1 cellular context compared by ENCODE assay signal in genomic region chr12:119804011-119804641, GRCh38.
TF ChIP-seq lines count a peak whose summit lies in the region.

No MANE protein-coding gene starts in this region.

TF ChIP-seq in H1, 55 proteins besides CTCF, POLR2A, EP300 and RAD21:
- TF ChIP-seq E2F6 (IDR thresholded peaks at IDR 0.05) (no peak; the same call in 1 of the 2 replicates), BRCA1 (IDR thresholded peaks at IDR 0.05; ENCODE audit: low read depth, low read length) (no peak), NANOG (IDR thresholded peaks at IDR 0.05; ENCODE audit: insufficient read depth, low read depth, low read length, poor library complexity, severe bottlenecking) (no peak), CHD7 (IDR thresholded peaks at IDR 0.05; ENCODE audit: insufficient replicate concordance, low read length) (no peak), CTBP2 (IDR thresholded peaks at IDR 0.05; ENCODE audit: borderline replicate concordance, insufficient read depth, insufficient read length, low read length) (peak; percentile 29), FOSL1 (IDR thresholded peaks at IDR 0.05; ENCODE audit: insufficient read depth, low read depth, low read length) (no peak), CHD2 (IDR thresholded peaks at IDR 0.05; ENCODE audit: low read length) (0 out of 2 replicates have a peak, but pooled peaks have one; percentile 9), ATF2 (IDR thresholded peaks at IDR 0.05; ENCODE audit: low read length) (no peak), CBX5 (IDR thresholded peaks at IDR 0.05; ENCODE audit: low read depth, low read length) (no peak), KDM1A (IDR thresholded peaks at IDR 0.05; ENCODE audit: borderline replicate concordance, low read length) (no peak), CEBPB (IDR thresholded peaks at IDR 0.05; ENCODE audit: low read depth, low read length) (no peak), SUZ12 (IDR thresholded peaks at IDR 0.05; ENCODE audit: low read length) (no peak), JUN (IDR thresholded peaks at IDR 0.05; ENCODE audit: low read depth, low read length) (peak; percentile 64; the same call in 1 of the 2 replicates), SAP30 (IDR thresholded peaks at IDR 0.05; ENCODE audit: insufficient read depth, insufficient replicate concordance, low read length) (no peak), RFX5 (IDR thresholded peaks at IDR 0.05; ENCODE audit: borderline replicate concordance, low read depth, low read length) (no peak), ATF3 (IDR thresholded peaks at IDR 0.05; ENCODE audit: insufficient read depth, low read depth, low read length) (0 out of 2 replicates have a peak, but pooled peaks have one; percentile 4), KDM4A (IDR thresholded peaks at IDR 0.05; ENCODE audit: low read depth, low read length, severe bottlenecking) (no peak), TCF12 (IDR thresholded peaks at IDR 0.05; ENCODE audit: low read depth, low read length) (0 out of 2 replicates have a peak, but pooled peaks have one; percentile 38), PHF8 (conservative IDR thresholded peaks at IDR 0.05; ENCODE audit: low read depth, low read length) (no peak), SRF (IDR thresholded peaks at IDR 0.05; ENCODE audit: low read depth, low read length) (no peak), EZH2 (IDR thresholded peaks at IDR 0.05; ENCODE audit: low read depth, low read length, severe bottlenecking) (no peak), CBX8 (IDR thresholded peaks at IDR 0.05; ENCODE audit: borderline replicate concordance, low read depth, low read length) (no peak), TAF7 (optimal IDR thresholded peaks at IDR 0.05; ENCODE audit: borderline replicate concordance, low read depth, low read length) (no peak), POU5F1 (IDR thresholded peaks at IDR 0.05; ENCODE audit: low read depth, low read length) (no peak), CREB1 (IDR thresholded peaks at IDR 0.05) (peak; percentile 66; the same call in 1 of the 2 replicates), SIN3A (conservative IDR thresholded peaks at IDR 0.05 in 1 of 2, IDR thresholded peaks at IDR 0.05 in 1 of 2; ENCODE audit: low read depth in 1 of 2, low read length in 2 of 2) (peak; percentile 93 to 95; a peak in 3 of 4 replicates), ASH2L (IDR thresholded peaks at IDR 0.05; ENCODE audit: low read length) (no peak), TEAD4 (IDR thresholded peaks at IDR 0.05; ENCODE audit: low read depth, low read length) (no peak), BCL11A (IDR thresholded peaks at IDR 0.05; ENCODE audit: low read depth in 2 of 2, low read length in 2 of 2) (no peak), ZNF274 (IDR thresholded peaks at IDR 0.05; ENCODE audit: borderline replicate concordance, extremely low read depth, low read length) (no peak), KDM5A (IDR thresholded peaks at IDR 0.05; ENCODE audit: low read length) (no peak), HDAC6 (IDR thresholded peaks at IDR 0.05; ENCODE audit: low read depth, low read length) (no peak), POLR2AphosphoS5 (IDR thresholded peaks at IDR 0.05; ENCODE audit: low read depth, low read length) (peak; percentile 40; the same call in 1 of the 2 replicates), CHD1 (IDR thresholded peaks at IDR 0.05; ENCODE audit: low read depth, low read length) (no peak), RNF2 (IDR thresholded peaks at IDR 0.05; ENCODE audit: borderline replicate concordance, low read depth, low read length, missing control alignments, poor library complexity, severe bottlenecking) (no peak), RXRA (IDR thresholded peaks at IDR 0.05; ENCODE audit: insufficient read depth, low read depth, low read length) (no peak), SP4 (IDR thresholded peaks at IDR 0.05; ENCODE audit: low read length) (0 out of 2 replicates have a peak, but pooled peaks have one; percentile 44), NRF1 (IDR thresholded peaks at IDR 0.05; ENCODE audit: low read depth, low read length) (no peak), GABPA (IDR thresholded peaks at IDR 0.05; ENCODE audit: borderline replicate concordance, insufficient read depth, low read length) (0 out of 2 replicates have a peak, but pooled peaks have one; percentile 25), SIRT6 (IDR thresholded peaks at IDR 0.05; ENCODE audit: low read length) (no peak), JUND (IDR thresholded peaks at IDR 0.05; ENCODE audit: low read length) (peak; percentile 95), GTF2F1 (IDR thresholded peaks at IDR 0.05; ENCODE audit: borderline replicate concordance, low read depth, low read length) (no peak), TAF1 (IDR thresholded peaks at IDR 0.05; ENCODE audit: low read depth, low read length) (no peak), SP2 (IDR thresholded peaks at IDR 0.05; ENCODE audit: low read length) (no peak), RBBP5 (IDR thresholded peaks at IDR 0.05; ENCODE audit: borderline replicate concordance, low read depth, low read length) (no peak), EGR1 (IDR thresholded peaks at IDR 0.05; ENCODE audit: borderline replicate concordance, low read depth, low read length) (no peak), USF2 (IDR thresholded peaks at IDR 0.05; ENCODE audit: low read length) (no peak), SIX5 (IDR thresholded peaks at IDR 0.05; ENCODE audit: low read depth, low read length) (no peak), SP1 (IDR thresholded peaks at IDR 0.05; ENCODE audit: low read depth, low read length) (no peak), TBP (IDR thresholded peaks at IDR 0.05; ENCODE audit: low read depth, low read length) (peak; percentile 58; the same call in 1 of the 2 replicates), HDAC2 (IDR thresholded peaks at IDR 0.05; ENCODE audit: borderline replicate concordance in 1 of 2, low read depth in 2 of 2, low read length in 2 of 2) (0 out of 4 replicates have a peak, but pooled peaks have one; percentile 33 to 62), MAX (IDR thresholded peaks at IDR 0.05) (peak; percentile 91), MAFK (IDR thresholded peaks at IDR 0.05; ENCODE audit: low read depth, low read length) (peak; percentile 22; the same call in 1 of the 2 replicates), YY1 (IDR thresholded peaks at IDR 0.05; ENCODE audit: low read depth, low read length) (no peak), BACH1 (IDR thresholded peaks at IDR 0.05; ENCODE audit: low read length) (peak; percentile 58)
